9 cellular contexts compared by ENCODE assay signal in the genomic region with DNA sequence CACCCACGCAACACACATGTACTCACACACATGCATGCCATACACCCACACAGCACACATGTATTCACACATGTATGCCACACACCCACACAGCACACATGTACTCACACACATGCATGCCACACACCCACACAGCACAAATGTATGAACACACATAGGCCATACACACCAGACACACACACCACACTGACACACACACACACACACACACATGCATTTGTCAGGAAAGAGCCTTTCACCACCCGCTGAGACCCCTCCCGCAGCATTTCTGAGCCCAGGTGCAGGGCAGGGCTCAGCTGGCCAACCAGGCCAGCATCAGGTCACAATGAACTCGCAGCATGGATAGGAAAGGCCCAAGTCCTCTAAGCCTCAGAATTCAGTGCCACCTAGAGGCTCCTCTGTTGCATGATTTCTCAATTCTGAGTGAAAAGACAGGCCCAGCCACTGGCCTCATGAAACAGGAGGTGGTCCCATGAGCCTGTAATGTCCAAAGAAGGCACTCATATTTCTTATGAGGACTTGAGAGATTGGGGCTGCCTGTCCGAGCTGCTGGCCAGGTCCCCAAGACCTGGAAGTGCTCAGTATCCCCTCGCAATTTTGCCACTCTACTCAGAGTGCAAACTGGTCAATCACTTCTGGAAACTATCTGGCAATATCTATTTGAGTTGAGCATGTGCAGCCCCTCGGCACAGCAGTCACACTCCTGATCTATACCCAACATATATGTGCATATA. TPM values are rescaled to one million over a fixed set of nuclear protein-coding genes. Genes with fewer than 3 reads are reported as not detected.
DNase-seq lines count a peak whose midpoint lies in the region; ATAC-seq, FAIRE-seq and TF ChIP-seq lines count a peak whose summit lies in the region.
"Had no signal": no experiment of that assay in that cellular context is flagged by ENCODE, and none has a peak within 500 bp of the region (broad histone marks: within the 10 kb centered on the region; RNA-seq: fewer than 3 reads in every experiment).

No MANE protein-coding gene starts in this region.

- peaks cover 9 to 11% of the 10 kb centered on the region in 2 donors for H3K9me3 Mint-ChIP-seq in stimulated activated naive B cell treated with anti-CD40 and anti-IgM and Interleukin-4, amounts not matched to agents 10 μg/mL and 1 μg/mL and 100 μg/mL, for 72 hours

- H4K20me1 ChIP-seq in GM12878 (ENCODE audit: control insufficient read depth, insufficient read depth): no peaks in the 10 kb centered on the region

- H3K27me3 ChIP-seq in GM12878 (replicated peaks in 1 of 2; ENCODE audit: control insufficient read depth in 2 of 2, insufficient read depth in 2 of 2, low read length in 1 of 2) (no peaks in the 10 kb centered on the region), iPS DF 6.9 (ENCODE audit: control insufficient read depth, insufficient read depth, low read length) (no peaks in the 10 kb centered on the region)

- peaks cover 0 to 7% of the 10 kb centered on the region in 2 donors for H3K36me3 Mint-ChIP-seq in stimulated activated naive B cell treated with anti-CD40 and anti-IgM and Interleukin-4, amounts not matched to agents 10 μg/mL and 1 μg/mL and 100 μg/mL, for 72 hours
- H3K36me3 Mint-ChIP-seq: IgD-negative memory B cell had no signal

- no peak for TF ChIP-seq POLR2A in GM12878 (IDR thresholded peaks at IDR 0.05; ENCODE audit: low read depth, low read length)

- TF ChIP-seq RAD21 in GM12878 (IDR thresholded peaks at IDR 0.05; ENCODE audit: insufficient read depth, low read depth, low read length): peak; percentile 58

- WGBS in GM12878 (ENCODE audit: insufficient coverage, insufficient replicate concordance, low lambda C conversion rate, missing lambda C conversion rate): 2% methylated on average over 7 of the region's 7 CpGs
- no CpG with 5 or more reads among the region's 7 CpGs for WGBS in iPS DF 6.9 (ENCODE audit: insufficient coverage, insufficient read length)

- no peak overlapping the region for H3K4me3 Mint-ChIP-seq in stimulated activated naive B cell treated with anti-CD40 and anti-IgM and Interleukin-4, amounts not matched to agents 10 μg/mL and 1 μg/mL and 100 μg/mL, for 72 hours
- H3K4me3 Mint-ChIP-seq: IgD-negative memory B cell had no signal

- H3K4me3 ChIP-seq in GM12878: no peak overlapping the region
- no peak overlapping the region for H3K4me3 ChIP-seq in iPS DF 6.9 (ENCODE audit: low read length)

- in situ Hi-C loops in GM12878 (cut with MboI): loop anchor here (10.0 kb wide), 2 partner anchors 391 to 621 kb away; no protein-coding TSS in a partner anchor

- H3K9me3 ChIP-seq in GM12878 (replicated peaks; ENCODE audit: control insufficient read depth, insufficient read depth, low read length) (no peaks in the 10 kb centered on the region), iPS DF 6.9 (ENCODE audit: control insufficient read depth, insufficient read depth, low read length) (no peaks in the 10 kb centered on the region)

- H3K4me1 Mint-ChIP-seq in stimulated activated naive B cell treated with anti-CD40 and anti-IgM and Interleukin-4, amounts not matched to agents 10 μg/mL and 1 μg/mL and 100 μg/mL, for 72 hours: peaks cover 0 to 4% of the 10 kb centered on the region in 2 donors
- H3K4me1 Mint-ChIP-seq: IgD-negative memory B cell had no signal

- POLR2A ChIA-PET in GM12878 (lab: Charles Lee): interaction anchor here (0.6 kb wide), 1 partner anchor 59 kb away, joined by 3 read pairs; no protein-coding TSS in a partner anchor

- TF ChIP-seq EP300 in GM12878 (IDR thresholded peaks at IDR 0.05; ENCODE audit: borderline replicate concordance in 1 of 2, control insufficient read depth in 1 of 2, low read depth in 2 of 2, low read length in 2 of 2): no peak

- no peaks in the 10 kb centered on the region for H3K79me2 ChIP-seq in GM12878 (ENCODE audit: control insufficient read depth, insufficient read depth, low read length)

- no peaks in the 10 kb centered on the region for H3K4me1 ChIP-seq in GM12878 (ENCODE audit: control insufficient read depth, insufficient read depth, low read length)
- H3K4me1 ChIP-seq in iPS DF 6.9 (ENCODE audit: control insufficient read depth, insufficient read depth, low read length): peaks cover 3% of the 10 kb centered on the region

- no TSS peak for BruUV-seq in GM12878 (replicated peaks; lab: Mats Ljungman, UMichigan)

- no peak overlapping the region for H3K27ac Mint-ChIP-seq in stimulated activated naive B cell treated with anti-CD40 and anti-IgM and Interleukin-4, amounts not matched to agents 10 μg/mL and 1 μg/mL and 100 μg/mL, for 72 hours
- H3K27ac Mint-ChIP-seq: IgD-negative memory B cell had no signal

- CTCF ChIA-PET in GM12878 (lab: Yijun Ruan, JAX): interaction anchor here (0.6 to 1.2 kb wide), 4 partner anchors 12 to 391 kb away, joined by 3 to 4 read pairs (median 3); no protein-coding TSS in a partner anchor

- no peaks in the 10 kb centered on the region for H3K36me3 ChIP-seq in GM12878 (ENCODE audit: control insufficient read depth in 2 of 2, insufficient read depth in 2 of 2, low read length in 1 of 2)
- 0 out of 2 replicates have a peak, but pooled peaks cover 2% of the 10 kb centered on the region for H3K36me3 ChIP-seq in iPS DF 6.9 (ENCODE audit: control insufficient read depth, insufficient read depth, low read length)

- no peak overlapping the region for H3K27ac ChIP-seq in GM12878 (ENCODE audit: control insufficient read depth, insufficient read depth)
- no peak overlapping the region for H3K27ac ChIP-seq in iPS DF 6.9 (ENCODE audit: low read length)

- H3K27me3 Mint-ChIP-seq in stimulated activated naive B cell treated with anti-CD40 and anti-IgM and Interleukin-4, amounts not matched to agents 10 μg/mL and 1 μg/mL and 100 μg/mL, for 72 hours: peaks cover 0 to 11% of the 10 kb centered on the region in 2 donors

- no peak overlapping the region for H3K9ac ChIP-seq in GM12878 (ENCODE audit: control insufficient read depth, insufficient read depth, low read length)

- no peak overlapping the region for H3K4me2 ChIP-seq in GM12878 (ENCODE audit: control insufficient read depth, insufficient read depth)

- SMC1A ChIA-PET in GM12878 (lab: Charles Lee; ENCODE audit: uncharacterized antibody, unreplicated experiment): interaction anchor here (0.6 to 1.0 kb wide), 2 partner anchors 14 to 514 kb away, joined by 3 read pairs; no protein-coding TSS in a partner anchor

- TF ChIP-seq CTCF in GM12878 (IDR thresholded peaks at IDR 0.05 in 2 of 3, conservative IDR thresholded peaks at IDR 0.05 in 1 of 3; ENCODE audit: control insufficient read depth in 2 of 3, extremely low read depth in 1 of 3, insufficient read depth in 1 of 3, low read depth in 3 of 3, low read length in 3 of 3): peak; percentile 44 to 56 (median 53); a peak in 5 of 6 replicates

- RAD21 ChIA-PET in GM12878 (lab: Charles Lee; ENCODE audit: unreplicated experiment): no interaction called here

- intact Hi-C loops in GM12878 (cut with micrococcal nuclease; ENCODE audit: unreplicated experiment): loop anchor here (1.0 kb wide), 1 partner anchor 392 kb away; no protein-coding TSS in a partner anchor

- peak; percentile 81 for ATAC-seq in GM12878
- ATAC-seq in stimulated activated naive B cell treated with anti-CD40 and anti-IgM and Interleukin-4, amounts not matched to agents 10 μg/mL and 1 μg/mL and 100 μg/mL, for 72 hours (replicated peaks): peak; percentile 87 to 91
- ATAC-seq in HG03095 (IDR thresholded peaks at IDR 0.05; ENCODE audit: unreplicated experiment): no peak

- FAIRE-seq in GM12878 (lab: Jason Lieb, UNC): peak; percentile 47

- peak; percentile 74 for DNase-seq in D341Med (ENCODE audit: low spot score)
- DNase-seq in HT-29 (ENCODE audit: low spot score): peak; percentile 75
- DNase-seq in NCI-H69 (lab: John Stamatoyannopoulos, UW): peak; percentile 80
- no peak for DNase-seq in GM12878 (ENCODE audit: low read depth, low spot score)
- DNase-seq in iPS DF 6.9 (ENCODE audit: low read depth, low spot score): peak; percentile 77
- DNase-seq in stimulated activated naive B cell treated with anti-CD40 and anti-IgM and Interleukin-4, amounts not matched to agents 10 μg/mL and 1 μg/mL and 100 μg/mL, for 72 hours: peak; percentile 16
- no peak for DNase-seq in effector CD4-positive, alpha-beta T cell

- H2AFZ ChIP-seq in GM12878 (ENCODE audit: control insufficient read depth, low read depth, low read length): no peak overlapping the region

TF ChIP-seq in GM12878, 131 proteins besides CTCF, POLR2A, EP300 and RAD21:
- no peak for TF ChIP-seq TAF1 (IDR thresholded peaks at IDR 0.05; ENCODE audit: borderline replicate concordance, low read depth, low read length)
- peak; percentile 33; the same call in 1 of the 2 replicates for TF ChIP-seq SMC3 (IDR thresholded peaks at IDR 0.05; ENCODE audit: borderline replicate concordance, low read length)

RNA-seq across cellular contexts. Expression of gene PSMG1, which starts 57.3 kb away (rescaled TPM):
- 48.8 and 50.9 TPM in 2 replicates for total RNA-seq in HT-29 (2014; rRNA removed; shearing (Covaris generic))
- 20.9 and 21.5 TPM in 2 replicates for total RNA-seq in GM12878 (2013; cell fraction: nucleolus; rRNA removed)
- 111 and 125 TPM in 2 replicates for total RNA-seq in GM12878 (2014; rRNA removed)
- 122 and 135 TPM in 2 replicates for total RNA-seq in GM12878 (2014; rRNA removed; fragmentation: Illumina TruSeq; extraction: Trizol)
- 95.2 and 99.3 TPM in 2 replicates for total RNA-seq in GM12878 (2021)
- polyA plus RNA-seq in GM12878 (2011; ENCODE audit: low read depth): 32.3 TPM
- 65.0 and 83.6 TPM in 2 replicates for polyA plus RNA-seq in GM12878 (2011; rRNA removed)
- polyA plus RNA-seq in GM12878 (2011; cell fraction: cytosol; rRNA removed): 41.4 and 50.4 TPM in 2 replicates
- 26.7 and 30.8 TPM in 2 replicates for polyA plus RNA-seq in GM12878 (2011; cell fraction: nucleus; rRNA removed)
- polyA plus RNA-seq in GM12878 (2012): 51.1 and 59.9 TPM in 2 replicates
- 153 and 183 TPM in 2 replicates for polyA plus RNA-seq in GM12878 (2014; fragmentation: Illumina TruSeq; extraction: Trizol)
- polyA plus RNA-seq in GM12878 (2014; fragmentation: Nextera tagmentation; extraction: Ambion mirVana): 10 to 100 TPM; 21.3 to 79.8 TPM
- 102 and 130 TPM in 2 replicates for polyA plus RNA-seq in GM12878 (2014; rRNA removed)
- 100 to 1,000 TPM; 241 to 248 TPM for polyA plus RNA-seq in GM12878 (2016; fragmentation: Nextera tagmentation; extraction: Ambion mirVana)
- 14.6 and 17.4 TPM in 2 replicates for polyA minus RNA-seq in GM12878 (2011; rRNA and poly(A)+ RNA removed)
- 11.4 and 14.5 TPM in 2 replicates for polyA minus RNA-seq in GM12878 (2011; cell fraction: cytosol; rRNA and poly(A)+ RNA removed)
- 7.4 and 11.7 TPM in 2 replicates for polyA minus RNA-seq in GM12878 (2011; cell fraction: nucleus; rRNA and poly(A)+ RNA removed)

Comparison
In these comparisons a context has a peak if more than half of its experiments do, and no peak if none do; other contexts are left out.
1. DNase-seq: peak in D341Med (single experiment), HT-29 (single experiment), NCI-H69 (single experiment), iPS DF 6.9 (single experiment) and stimulated activated naive B cell treated with anti-CD40 and anti-IgM and Interleukin-4, amounts not matched to agents 10 μg/mL and 1 μg/mL and 100 μg/mL, for 72 hours (single experiment); none in GM12878 (single experiment) and effector CD4-positive, alpha-beta T cell (single experiment).